ENCODE assay signal across 13 cellular contexts in the genomic region with DNA sequence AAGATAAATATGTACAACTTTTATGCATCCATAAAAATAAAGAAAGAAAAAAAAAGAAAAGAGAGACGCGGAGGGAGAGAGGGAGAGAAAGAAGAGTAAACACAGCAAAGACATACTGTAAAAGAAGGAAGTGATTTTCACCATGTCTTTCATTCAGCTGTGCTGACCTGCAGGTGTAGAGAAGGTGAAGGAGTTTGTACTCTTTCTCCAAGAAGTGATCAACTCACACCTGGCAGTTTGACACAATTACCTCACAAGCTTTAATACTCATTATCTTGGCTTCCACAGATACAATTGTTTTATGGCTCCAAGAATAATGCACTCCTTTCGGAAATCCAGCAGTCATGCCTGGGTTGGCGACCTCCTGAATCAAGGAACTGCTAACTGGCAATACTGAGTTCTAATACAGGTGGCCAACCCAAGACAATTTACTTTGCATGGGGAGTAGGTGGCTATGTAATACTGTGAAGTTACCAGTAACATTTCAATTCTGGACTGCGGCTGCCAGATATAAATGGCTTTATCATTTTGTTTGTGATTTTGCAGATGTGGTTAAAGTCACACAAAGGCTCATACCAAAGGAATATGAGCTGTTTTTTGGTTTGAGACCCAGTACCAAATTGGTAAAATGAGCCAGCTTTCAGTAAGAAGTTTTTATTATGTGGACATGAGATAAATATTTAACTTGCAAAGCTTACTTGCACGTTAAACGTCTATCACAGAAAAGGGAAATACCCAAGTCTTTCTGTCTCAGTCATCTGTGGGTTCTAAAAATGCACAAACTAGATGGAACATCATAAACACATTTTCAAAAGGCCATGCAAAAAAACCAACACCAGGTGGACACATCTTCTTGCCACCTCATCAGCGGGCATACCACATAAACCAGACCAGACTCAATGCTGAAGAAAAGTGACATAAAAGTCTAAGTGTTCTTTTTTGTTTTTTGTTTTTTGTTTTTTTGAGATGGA.
A peak's percentile ranks its signal among the peaks of the same experiment; 100 is the strongest.
DNase-seq lines count a peak whose midpoint lies in the region; ATAC-seq and TF ChIP-seq lines count a peak whose summit lies in the region.
"Had no signal": no experiment of that assay in that cellular context is flagged by ENCODE, and none has a peak within 500 bp of the region (broad histone marks: within the 10 kb centered on the region; RNA-seq: fewer than 3 reads in every experiment).

No MANE protein-coding gene starts in this region.

- no peak overlapping the region for H3K4me3 ChIP-seq in AG09309 (ENCODE audit: control insufficient read depth, low read depth, low read length)
- H3K4me3 ChIP-seq: A549, lower lobe of right lung, tibial nerve had no signal

- peak; percentile 13 for DNase-seq in AG09309 (ENCODE audit: low read depth)
- DNase-seq in mucosa of gallbladder (ENCODE audit: low spot score) = no peak
- no peak for DNase-seq in SKM-1 (lab: John Stamatoyannopoulos, UW; ENCODE audit: unreplicated experiment)
- DNase-seq in inferior parietal cortex (ENCODE audit: extremely low spot score) = no peak
- no peak for DNase-seq in NCI-H2107 (lab: John Stamatoyannopoulos, UW)
- DNase-seq: foreskin melanocyte, lower lobe of right lung, NCI-H1092 treated with DMSO at 0.1 percent for 48 hours had no signal

- no peak for TF ChIP-seq CTCF in AG09309 (IDR thresholded peaks at IDR 0.05; ENCODE audit: control insufficient read depth, insufficient read depth, low read depth, low read length, missing control alignments)

- ATAC-seq in GM19351 (IDR thresholded peaks at IDR 0.05; ENCODE audit: unreplicated experiment) (peak; percentile 62), HG02852 (IDR thresholded peaks at IDR 0.05; ENCODE audit: unreplicated experiment) (peak; percentile 71), HG03558 (IDR thresholded peaks at IDR 0.05; ENCODE audit: extremely low read depth, unreplicated experiment) (peak; percentile 79)
- ATAC-seq: A549, lower lobe of right lung had no signal
